ENCODE assay signal across 1 cellular context in genomic region chr1:228483789-228484188, GRCh38.
TF ChIP-seq lines count a peak whose summit lies in the region.

No MANE protein-coding gene starts in this region.

TF ChIP-seq in HEK293, 187 proteins besides CTCF, POLR2A, EP300 and RAD21 (continued from another document):
- TF ChIP-seq TSHZ1 (tag by site-specific recombination; IDR thresholded peaks at IDR 0.05; ENCODE audit: borderline replicate concordance) (no peak), ZSCAN18 (tag by site-specific recombination; IDR thresholded peaks at IDR 0.05) (no peak), ZXDB (tag by site-specific recombination; IDR thresholded peaks at IDR 0.05) (no peak), ZNF621 (tag by site-specific recombination; IDR thresholded peaks at IDR 0.05) (no peak), SP7 (tag by site-specific recombination; IDR thresholded peaks at IDR 0.05) (no peak), PRDM1 (tag by site-specific recombination; IDR thresholded peaks at IDR 0.05) (peak; percentile 98), ZNF366 (tag by site-specific recombination; conservative IDR thresholded peaks at IDR 0.05) (peak; percentile 90)
